In the genomic region with DNA sequence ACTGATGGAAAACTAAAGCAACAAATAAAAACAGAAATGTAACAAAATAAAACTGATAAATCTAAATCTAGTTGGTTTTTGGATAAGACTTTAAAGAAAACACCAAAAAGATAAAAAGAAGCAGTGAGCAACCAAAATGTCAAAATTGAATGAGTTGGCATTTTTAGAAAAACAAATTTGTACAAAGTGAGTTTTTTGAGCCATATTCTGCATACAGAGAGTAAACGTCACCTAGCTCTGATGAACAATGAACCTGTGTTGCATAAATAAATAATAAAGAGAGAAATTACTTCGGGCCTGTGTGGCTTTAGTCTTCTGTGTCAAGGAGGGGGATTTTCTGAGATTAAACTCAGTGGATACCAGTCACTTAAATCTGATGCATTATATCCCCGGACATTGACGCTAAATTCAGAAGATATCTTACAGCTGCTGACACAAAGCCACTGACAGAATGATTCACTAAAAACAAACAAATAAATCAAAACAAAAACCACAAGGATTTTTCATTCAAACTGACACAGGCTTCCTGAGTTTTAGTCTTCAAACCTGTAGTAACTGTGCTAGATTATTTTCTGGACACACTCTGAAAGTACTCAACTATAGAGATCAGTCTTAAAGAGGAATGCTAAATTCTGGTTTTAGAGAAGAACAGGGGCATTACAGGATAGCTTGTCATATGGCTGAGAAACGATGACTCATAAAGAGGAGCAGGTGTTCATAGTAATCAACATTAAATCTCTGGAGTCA, we compare ENCODE assay signal across 10 cellular contexts.
DNase-seq lines count a peak whose midpoint lies in the region; ATAC-seq, FAIRE-seq and TF ChIP-seq lines count a peak whose summit lies in the region.
"Had no signal": no experiment of that assay in that cellular context is flagged by ENCODE, and none has a peak within 500 bp of the region (broad histone marks: within the 10 kb centered on the region; RNA-seq: fewer than 3 reads in every experiment).

No MANE protein-coding gene starts in this region.

- no peaks in the 10 kb centered on the region for H3K36me3 ChIP-seq in neuron (ENCODE audit: insufficient read depth, low read length)
- H3K36me3 ChIP-seq in hepatocyte (replicated peaks; ENCODE audit: insufficient read depth, low read depth): no peaks in the 10 kb centered on the region

- no peak overlapping the region for H3K27ac ChIP-seq in hepatocyte

- WGBS in hepatocyte (ENCODE audit: low lambda C conversion rate, missing lambda C conversion rate): 65% methylated on average over 5 of the region's 5 CpGs

- H3K4me2 ChIP-seq in hepatocyte: no peak overlapping the region

- H3K9me3 ChIP-seq in neuron (ENCODE audit: low read length): no peaks in the 10 kb centered on the region
- H3K9me3 ChIP-seq in hepatocyte (ENCODE audit: low read depth): no peaks in the 10 kb centered on the region

- no peaks in the 10 kb centered on the region for H3K4me1 ChIP-seq in neuron (ENCODE audit: insufficient read depth, low read length)
- H3K4me1 ChIP-seq in hepatocyte (ENCODE audit: insufficient read depth): no peaks in the 10 kb centered on the region

- TF ChIP-seq CTCF in hepatocyte (IDR thresholded peaks at IDR 0.05; ENCODE audit: poor library complexity): no peak

- no peak overlapping the region for H3K4me3 ChIP-seq in neuron (ENCODE audit: low read length)
- no peak overlapping the region for H3K4me3 ChIP-seq in hepatocyte

- no peak for ATAC-seq in HG02678 (IDR thresholded peaks at IDR 0.05; ENCODE audit: unreplicated experiment)

- FAIRE-seq in RCC 7860 (lab: Jason Lieb, UNC): no peak

- H2AFZ ChIP-seq in neuron (ENCODE audit: low read depth, low read length) (peak overlapping the region; percentile 36), hepatocyte (no peak overlapping the region)

- H3K79me2 ChIP-seq in hepatocyte: no peaks in the 10 kb centered on the region

- no peaks in the 10 kb centered on the region for H4K20me1 ChIP-seq in hepatocyte (ENCODE audit: insufficient read depth, poor library complexity, severe bottlenecking)

- H3K27me3 ChIP-seq in neuron (ENCODE audit: insufficient read depth, low read length): no peaks in the 10 kb centered on the region
- H3K27me3 ChIP-seq in hepatocyte: no peaks in the 10 kb centered on the region

- H3K9me2 ChIP-seq in hepatocyte (replicated peaks; ENCODE audit: insufficient read depth): no peaks in the 10 kb centered on the region

- DNase-seq in HCEC 1CT (peak; percentile 8), NCI-H2081 treated with DMSO at 0.1 percent for 48 hours (lab: John Stamatoyannopoulos, UW) (peak; percentile 47), SHP77 treated with DMSO at 0.1 percent for 48 hours (lab: John Stamatoyannopoulos, UW) (peak; percentile 95), hepatocyte (ENCODE audit: low spot score) (no peak), RCC 7860 (ENCODE audit: low spot score) (no peak)
- DNase-seq: activated CD4-positive, alpha-beta T cell treated with anti-CD3 and anti-CD28 coated beads for 48 hours; caudate nucleus; NCI-H187 treated with DMSO at 0.1 percent for 48 hours had no signal

Comparison
In these comparisons a context has a peak if more than half of its experiments do, and no peak if none do; other contexts are left out.
1. DNase-seq: peak in HCEC 1CT (single experiment), NCI-H2081 treated with DMSO at 0.1 percent for 48 hours (single experiment) and SHP77 treated with DMSO at 0.1 percent for 48 hours (single experiment); none in hepatocyte (single experiment) and RCC 7860 (single experiment).